In the genomic region with DNA sequence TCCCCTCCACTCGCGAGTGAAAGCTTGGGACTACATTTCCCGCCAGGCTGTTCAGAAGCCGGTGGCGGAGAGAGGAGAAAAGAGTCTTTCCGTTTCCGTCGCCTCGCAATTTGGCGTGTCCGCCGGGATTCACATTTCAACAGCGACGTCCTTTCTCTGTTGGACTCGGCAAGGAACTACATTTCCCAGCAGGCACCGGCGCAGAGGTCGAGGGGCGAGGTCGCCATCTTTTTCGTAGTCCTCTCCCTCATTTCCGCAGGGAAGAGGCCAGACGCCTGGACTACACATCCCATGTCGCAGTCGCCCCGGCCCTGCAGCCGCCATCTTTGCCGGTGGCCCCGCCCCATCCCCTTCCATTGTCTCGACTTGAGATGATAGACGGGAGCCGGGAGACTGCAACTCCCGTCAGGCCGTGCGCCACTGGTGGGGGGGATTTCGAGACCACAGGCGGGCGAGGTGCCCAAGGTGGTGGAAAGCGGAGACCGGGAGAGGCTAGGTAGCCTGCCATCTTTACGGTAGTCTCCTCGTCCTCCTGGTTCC, we compare ENCODE assay signal across 1 cellular context.
TF ChIP-seq lines count a peak whose summit lies in the region.

No MANE protein-coding gene starts in this region.

TF ChIP-seq in HepG2, 621 proteins besides CTCF, POLR2A, EP300 and RAD21 (continued from another document):
- peak; percentile 81 for TF ChIP-seq SOX5 (CRISPR knock-in tag; IDR thresholded peaks at IDR 0.05; ENCODE audit: borderline replicate concordance)
- TF ChIP-seq ZNF709 (CRISPR knock-in tag; IDR thresholded peaks at IDR 0.05) = 0 out of 2 replicates have a peak, but pooled peaks have one; percentile 11
- TF ChIP-seq, protein P1, sequence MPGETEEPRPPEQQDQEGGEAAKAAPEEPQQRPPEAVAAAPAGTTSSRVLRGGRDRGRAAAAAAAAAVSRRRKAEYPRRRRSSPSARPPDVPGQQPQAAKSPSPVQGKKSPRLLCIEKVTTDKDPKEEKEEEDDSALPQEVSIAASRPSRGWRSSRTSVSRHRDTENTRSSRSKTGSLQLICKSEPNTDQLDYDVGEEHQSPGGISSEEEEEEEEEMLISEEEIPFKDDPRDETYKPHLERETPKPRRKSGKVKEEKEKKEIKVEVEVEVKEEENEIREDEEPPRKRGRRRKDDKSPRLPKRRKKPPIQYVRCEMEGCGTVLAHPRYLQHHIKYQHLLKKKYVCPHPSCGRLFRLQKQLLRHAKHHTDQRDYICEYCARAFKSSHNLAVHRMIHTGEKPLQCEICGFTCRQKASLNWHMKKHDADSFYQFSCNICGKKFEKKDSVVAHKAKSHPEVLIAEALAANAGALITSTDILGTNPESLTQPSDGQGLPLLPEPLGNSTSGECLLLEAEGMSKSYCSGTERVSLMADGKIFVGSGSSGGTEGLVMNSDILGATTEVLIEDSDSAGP (CRISPR knock-in tag; IDR thresholded peaks at IDR 0.05; ENCODE audit: borderline replicate concordance) = peak; percentile 64; the same call in 1 of the 2 replicates
- TF ChIP-seq ZSCAN12 (CRISPR knock-in tag; IDR thresholded peaks at IDR 0.05) = no peak
- TF ChIP-seq, protein P2, sequence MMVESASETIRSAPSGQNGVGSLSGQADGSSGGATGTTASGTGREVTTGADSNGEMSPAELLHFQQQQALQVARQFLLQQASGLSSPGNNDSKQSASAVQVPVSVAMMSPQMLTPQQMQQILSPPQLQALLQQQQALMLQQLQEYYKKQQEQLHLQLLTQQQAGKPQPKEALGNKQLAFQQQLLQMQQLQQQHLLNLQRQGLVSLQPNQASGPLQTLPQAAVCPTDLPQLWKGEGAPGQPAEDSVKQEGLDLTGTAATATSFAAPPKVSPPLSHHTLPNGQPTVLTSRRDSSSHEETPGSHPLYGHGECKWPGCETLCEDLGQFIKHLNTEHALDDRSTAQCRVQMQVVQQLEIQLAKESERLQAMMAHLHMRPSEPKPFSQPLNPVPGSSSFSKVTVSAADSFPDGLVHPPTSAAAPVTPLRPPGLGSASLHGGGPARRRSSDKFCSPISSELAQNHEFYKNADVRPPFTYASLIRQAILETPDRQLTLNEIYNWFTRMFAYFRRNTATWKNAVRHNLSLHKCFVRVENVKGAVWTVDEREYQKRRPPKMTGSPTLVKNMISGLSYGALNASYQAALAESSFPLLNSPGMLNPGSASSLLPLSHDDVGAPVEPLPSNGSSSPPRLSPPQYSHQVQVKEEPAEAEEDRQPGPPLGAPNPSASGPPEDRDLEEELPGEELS (CRISPR knock-in tag; IDR thresholded peaks at IDR 0.05) = peak; percentile 64; the same call in 1 of the 2 replicates
- TF ChIP-seq NRL (CRISPR knock-in tag; IDR thresholded peaks at IDR 0.05; ENCODE audit: borderline replicate concordance) = peak; percentile 15; the same call in 1 of the 2 replicates
- peak; percentile 68; the same call in 1 of the 2 replicates for TF ChIP-seq HOXD1 (CRISPR knock-in tag; IDR thresholded peaks at IDR 0.05)
- TF ChIP-seq, protein P3, sequence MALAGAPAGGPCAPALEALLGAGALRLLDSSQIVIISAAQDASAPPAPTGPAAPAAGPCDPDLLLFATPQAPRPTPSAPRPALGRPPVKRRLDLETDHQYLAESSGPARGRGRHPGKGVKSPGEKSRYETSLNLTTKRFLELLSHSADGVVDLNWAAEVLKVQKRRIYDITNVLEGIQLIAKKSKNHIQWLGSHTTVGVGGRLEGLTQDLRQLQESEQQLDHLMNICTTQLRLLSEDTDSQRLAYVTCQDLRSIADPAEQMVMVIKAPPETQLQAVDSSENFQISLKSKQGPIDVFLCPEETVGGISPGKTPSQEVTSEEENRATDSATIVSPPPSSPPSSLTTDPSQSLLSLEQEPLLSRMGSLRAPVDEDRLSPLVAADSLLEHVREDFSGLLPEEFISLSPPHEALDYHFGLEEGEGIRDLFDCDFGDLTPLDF (CRISPR knock-in tag; IDR thresholded peaks at IDR 0.05) = peak; percentile 55; the same call in 1 of the 2 replicates
- TF ChIP-seq GATAD1 (CRISPR knock-in tag; IDR thresholded peaks at IDR 0.05) = peak; percentile 87
- no peak for TF ChIP-seq MTA1 (CRISPR knock-in tag; IDR thresholded peaks at IDR 0.05; ENCODE audit: borderline replicate concordance)
- TF ChIP-seq ZNF776 (CRISPR knock-in tag; IDR thresholded peaks at IDR 0.05) = no peak
- peak; percentile 75 for TF ChIP-seq PHF20 (CRISPR knock-in tag; IDR thresholded peaks at IDR 0.05)
- TF ChIP-seq, protein P4, sequence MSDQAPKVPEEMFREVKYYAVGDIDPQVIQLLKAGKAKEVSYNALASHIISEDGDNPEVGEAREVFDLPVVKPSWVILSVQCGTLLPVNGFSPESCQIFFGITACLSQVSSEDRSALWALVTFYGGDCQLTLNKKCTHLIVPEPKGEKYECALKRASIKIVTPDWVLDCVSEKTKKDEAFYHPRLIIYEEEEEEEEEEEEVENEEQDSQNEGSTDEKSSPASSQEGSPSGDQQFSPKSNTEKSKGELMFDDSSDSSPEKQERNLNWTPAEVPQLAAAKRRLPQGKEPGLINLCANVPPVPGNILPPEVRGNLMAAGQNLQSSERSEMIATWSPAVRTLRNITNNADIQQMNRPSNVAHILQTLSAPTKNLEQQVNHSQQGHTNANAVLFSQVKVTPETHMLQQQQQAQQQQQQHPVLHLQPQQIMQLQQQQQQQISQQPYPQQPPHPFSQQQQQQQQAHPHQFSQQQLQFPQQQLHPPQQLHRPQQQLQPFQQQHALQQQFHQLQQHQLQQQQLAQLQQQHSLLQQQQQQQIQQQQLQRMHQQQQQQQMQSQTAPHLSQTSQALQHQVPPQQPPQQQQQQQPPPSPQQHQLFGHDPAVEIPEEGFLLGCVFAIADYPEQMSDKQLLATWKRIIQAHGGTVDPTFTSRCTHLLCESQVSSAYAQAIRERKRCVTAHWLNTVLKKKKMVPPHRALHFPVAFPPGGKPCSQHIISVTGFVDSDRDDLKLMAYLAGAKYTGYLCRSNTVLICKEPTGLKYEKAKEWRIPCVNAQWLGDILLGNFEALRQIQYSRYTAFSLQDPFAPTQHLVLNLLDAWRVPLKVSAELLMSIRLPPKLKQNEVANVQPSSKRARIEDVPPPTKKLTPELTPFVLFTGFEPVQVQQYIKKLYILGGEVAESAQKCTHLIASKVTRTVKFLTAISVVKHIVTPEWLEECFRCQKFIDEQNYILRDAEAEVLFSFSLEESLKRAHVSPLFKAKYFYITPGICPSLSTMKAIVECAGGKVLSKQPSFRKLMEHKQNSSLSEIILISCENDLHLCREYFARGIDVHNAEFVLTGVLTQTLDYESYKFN (CRISPR knock-in tag; conservative IDR thresholded peaks at IDR 0.05) = 0 out of 2 replicates have a peak, but pooled peaks have one; percentile 13
- TF ChIP-seq GLI4 (CRISPR knock-in tag; IDR thresholded peaks at IDR 0.05; ENCODE audit: borderline replicate concordance) = no peak
